In genomic region chr16:80200079-80200478, GRCh38 we compare ENCODE assay signal across 19 cellular contexts.
"Had no signal": no experiment of that assay in that cellular context is flagged by ENCODE, and none has a peak within 500 bp of the region (broad histone marks: within the 10 kb centered on the region; RNA-seq: fewer than 3 reads in every experiment).

No MANE protein-coding gene starts in this region.

- DNase-seq: cortex of kidney; dorsolateral prefrontal cortex; effector CD8-positive, alpha-beta T cell; foreskin fibroblast; kidney; mammary epithelial cell; naive thymus-derived CD8-positive, alpha-beta T cell; posterior cingulate gyrus; spleen; stimulated activated CD4-positive, alpha-beta T cell treated with anti-CD3 and anti-CD28 coated beads, Interleukin-15, amount 100 ng/mL, for 24 hours; stimulated activated CD4-positive, alpha-beta T cell treated with anti-CD3 and anti-CD28 coated beads, Interleukin-1b, Interleukin-23, amount 100 ng/mL, for 48 hours; stimulated activated CD4-positive, alpha-beta T cell treated with anti-CD3 and anti-CD28 coated beads, Interleukin-4, amount 100 ng/mL, for 24 hours; transverse colon had no signal

- H3K4me1 ChIP-seq: esophagus muscularis mucosa, gastroesophageal sphincter, spleen, transverse colon had no signal

- H3K27me3 ChIP-seq: esophagus muscularis mucosa, gastroesophageal sphincter, neutrophil, transverse colon had no signal

- H3K36me3 ChIP-seq: esophagus muscularis mucosa, gastroesophageal sphincter, neutrophil, spleen, thoracic aorta, transverse colon had no signal

- ATAC-seq: gastroesophageal sphincter; naive thymus-derived CD8-positive, alpha-beta T cell; sciatic nerve; stimulated activated memory B cell treated with anti-CD40 and anti-IgM and Interleukin-4, amounts not matched to agents 10 μg/mL and 1 μg/mL and 100 μg/mL, for 72 hours had no signal

- H3K9me3 ChIP-seq: esophagus muscularis mucosa, gastroesophageal sphincter, neutrophil, spleen, thoracic aorta, transverse colon had no signal

- H3K4me3 ChIP-seq: dorsolateral prefrontal cortex, esophagus muscularis mucosa, gastroesophageal sphincter, spleen, thoracic aorta, transverse colon had no signal

- H3K27ac ChIP-seq: dorsolateral prefrontal cortex, esophagus muscularis mucosa, gastroesophageal sphincter, neutrophil, spleen, thoracic aorta, transverse colon had no signal
